ENCODE assay signal across 29 cellular contexts in genomic region chrY:19680821-19681220, GRCh38.
"Had no signal": no experiment of that assay in that cellular context is flagged by ENCODE, and none has a peak within 500 bp of the region (broad histone marks: within the 10 kb centered on the region; RNA-seq: fewer than 3 reads in every experiment).

No MANE protein-coding gene starts in this region.

- H3K36me3 ChIP-seq: stomach, suprapubic skin, thoracic aorta, thyroid gland, tibial artery, tibial nerve, transverse colon, upper lobe of left lung, upper lobe of right lung, uterus, vagina had no signal

- H3K27ac Mint-ChIP-seq: stimulated activated effector memory CD8-positive, alpha-beta T cell treated with anti-CD3 and anti-CD28 coated beads, Interleukin-12 subunit alpha, Interleukin-12 subunit beta, amount 100 ng/mL, for 72 hours; stimulated activated memory B cell treated with anti-CD40 and anti-IgM and Interleukin-4, amounts not matched to agents 10 μg/mL and 1 μg/mL and 100 μg/mL, for 72 hours; stimulated activated naive B cell treated with anti-CD40 and anti-IgM and Interleukin-4, amounts not matched to agents 10 μg/mL and 1 μg/mL and 100 μg/mL, for 72 hours; stimulated activated naive CD8-positive, alpha-beta T cell treated with anti-CD3 and anti-CD28 coated beads, Interleukin-15, amount 100 ng/mL, for 72 hours; stimulated activated naive CD8-positive, alpha-beta T cell treated with anti-CD3 and anti-CD28 coated beads, Interleukin-15, Interleukin-2, amounts not matched to agents 100 ng/mL and 50 ng/mL, for 24 hours; type B pancreatic cell had no signal

- H3K27me3 ChIP-seq: stomach, suprapubic skin, testis, thyroid gland, tibial artery, tibial nerve, transverse colon, upper lobe of left lung, upper lobe of right lung, uterus, vagina had no signal

- ATAC-seq: stimulated activated effector memory CD8-positive, alpha-beta T cell treated with anti-CD3 and anti-CD28 coated beads, Interleukin-12 subunit alpha, Interleukin-12 subunit beta, amount 100 ng/mL, for 72 hours; stimulated activated memory B cell treated with anti-CD40 and anti-IgM and Interleukin-4, amounts not matched to agents 10 μg/mL and 1 μg/mL and 100 μg/mL, for 72 hours; stimulated activated naive B cell treated with anti-CD40 and anti-IgM and Interleukin-4, amounts not matched to agents 10 μg/mL and 1 μg/mL and 100 μg/mL, for 72 hours; stimulated activated naive CD8-positive, alpha-beta T cell treated with anti-CD3 and anti-CD28 coated beads, Interleukin-15, amount 100 ng/mL, for 72 hours; stimulated activated naive CD8-positive, alpha-beta T cell treated with anti-CD3 and anti-CD28 coated beads, Interleukin-15, Interleukin-2, amounts not matched to agents 100 U/mL and 50 U/mL, for 24 hours; upper lobe of right lung had no signal

- H3K4me3 ChIP-seq: stomach, suprapubic skin, testis, thoracic aorta, thyroid gland, tibial artery, tibial nerve, transverse colon, upper lobe of left lung, upper lobe of right lung, uterus, vagina had no signal

- H3K4me1 Mint-ChIP-seq: stimulated activated effector memory CD8-positive, alpha-beta T cell treated with anti-CD3 and anti-CD28 coated beads, Interleukin-12 subunit alpha, Interleukin-12 subunit beta, amount 100 ng/mL, for 72 hours; stimulated activated memory B cell treated with anti-CD40 and anti-IgM and Interleukin-4, amounts not matched to agents 10 μg/mL and 1 μg/mL and 100 μg/mL, for 72 hours; stimulated activated naive B cell treated with anti-CD40 and anti-IgM and Interleukin-4, amounts not matched to agents 10 μg/mL and 1 μg/mL and 100 μg/mL, for 72 hours; stimulated activated naive CD8-positive, alpha-beta T cell treated with anti-CD3 and anti-CD28 coated beads, Interleukin-15, amount 100 ng/mL, for 72 hours had no signal

- DNase-seq: stimulated activated CD4-positive, alpha-beta T cell treated with anti-CD3 and anti-CD28 coated beads, Interleukin-2, amount 100 ng/mL, for 48 hours; stimulated activated CD4-positive, alpha-beta T cell treated with anti-CD3 and anti-CD28 coated beads, Interleukin-4, amount 100 ng/mL, for 1 hour; stimulated activated CD4-positive, alpha-beta T cell treated with anti-CD3 and anti-CD28 coated beads, Interleukin-4, amount 100 ng/mL, for 24 hours; stimulated activated CD4-positive, alpha-beta T cell treated with anti-CD3 and anti-CD28 coated beads, Interleukin-4, amount 100 ng/mL, for 4 hours; stimulated activated CD8-positive, alpha-beta memory T cell treated with anti-CD3 and anti-CD28 coated beads, Interleukin-4, amount 100 ng/mL, for 48 hours; stimulated activated naive B cell treated with anti-CD40 and anti-IgM and Interleukin-4, amounts not matched to agents 10 μg/mL and 1 μg/mL and 100 μg/mL, for 72 hours; stimulated activated naive CD4-positive, alpha-beta T cell; stimulated activated naive CD4-positive, alpha-beta T cell treated with Interleukin-2 at 50 U/mL for 16 hours; stimulated activated naive CD8-positive, alpha-beta T cell treated with anti-CD3 and anti-CD28 coated beads, Interleukin-15, amount 100 ng/mL, for 72 hours; stimulated activated naive CD8-positive, alpha-beta T cell treated with anti-CD3 and anti-CD28 coated beads, Interleukin-15, Interleukin-2, amounts not matched to agents 100 U/mL and 50 U/mL, for 24 hours; stomach; substantia nigra; testis; thyroid gland; tibial artery; transverse colon; trophoblast cell; upper lobe of left lung; upper lobe of right lung; uterus had no signal

- H3K9me3 ChIP-seq: suprapubic skin, testis, thoracic aorta, thyroid gland, tibial artery, transverse colon, upper lobe of left lung, upper lobe of right lung, uterus, vagina had no signal

- H3K4me1 ChIP-seq: stomach, suprapubic skin, testis, thyroid gland, tibial artery, tibial nerve, transverse colon, upper lobe of left lung, upper lobe of right lung, uterus, vagina had no signal

- H3K4me3 Mint-ChIP-seq: stimulated activated effector memory CD8-positive, alpha-beta T cell treated with anti-CD3 and anti-CD28 coated beads, Interleukin-12 subunit alpha, Interleukin-12 subunit beta, amount 100 ng/mL, for 72 hours; stimulated activated memory B cell treated with anti-CD40 and anti-IgM and Interleukin-4, amounts not matched to agents 10 μg/mL and 1 μg/mL and 100 μg/mL, for 72 hours; stimulated activated naive B cell treated with anti-CD40 and anti-IgM and Interleukin-4, amounts not matched to agents 10 μg/mL and 1 μg/mL and 100 μg/mL, for 72 hours; stimulated activated naive CD8-positive, alpha-beta T cell treated with anti-CD3 and anti-CD28 coated beads, Interleukin-15, amount 100 ng/mL, for 72 hours; stimulated activated naive CD8-positive, alpha-beta T cell treated with anti-CD3 and anti-CD28 coated beads, Interleukin-15, Interleukin-2, amounts not matched to agents 100 ng/mL and 50 ng/mL, for 24 hours; type B pancreatic cell had no signal

- H3K9me3 Mint-ChIP-seq: type B pancreatic cell had no signal

- H3K36me3 Mint-ChIP-seq: stimulated activated effector memory CD8-positive, alpha-beta T cell treated with anti-CD3 and anti-CD28 coated beads, Interleukin-12 subunit alpha, Interleukin-12 subunit beta, amount 100 ng/mL, for 72 hours; stimulated activated memory B cell treated with anti-CD40 and anti-IgM and Interleukin-4, amounts not matched to agents 10 μg/mL and 1 μg/mL and 100 μg/mL, for 72 hours; stimulated activated naive B cell treated with anti-CD40 and anti-IgM and Interleukin-4, amounts not matched to agents 10 μg/mL and 1 μg/mL and 100 μg/mL, for 72 hours; type B pancreatic cell had no signal

- FAIRE-seq: urothelium cell line had no signal

- H3K27me3 Mint-ChIP-seq: stimulated activated memory B cell treated with anti-CD40 and anti-IgM and Interleukin-4, amounts not matched to agents 10 μg/mL and 1 μg/mL and 100 μg/mL, for 72 hours; stimulated activated naive B cell treated with anti-CD40 and anti-IgM and Interleukin-4, amounts not matched to agents 10 μg/mL and 1 μg/mL and 100 μg/mL, for 72 hours; stimulated activated naive CD8-positive, alpha-beta T cell treated with anti-CD3 and anti-CD28 coated beads, Interleukin-15, amount 100 ng/mL, for 72 hours; stimulated activated naive CD8-positive, alpha-beta T cell treated with anti-CD3 and anti-CD28 coated beads, Interleukin-15, Interleukin-2, amounts not matched to agents 100 ng/mL and 50 ng/mL, for 24 hours; type B pancreatic cell had no signal

- H3K27ac ChIP-seq: stomach, suprapubic skin, testis, thoracic aorta, thyroid gland, tibial artery, tibial nerve, transverse colon, upper lobe of left lung, upper lobe of right lung, uterus, vagina had no signal
